Comparison of ENCODE assay signal across 1 cellular context in the genomic region with DNA sequence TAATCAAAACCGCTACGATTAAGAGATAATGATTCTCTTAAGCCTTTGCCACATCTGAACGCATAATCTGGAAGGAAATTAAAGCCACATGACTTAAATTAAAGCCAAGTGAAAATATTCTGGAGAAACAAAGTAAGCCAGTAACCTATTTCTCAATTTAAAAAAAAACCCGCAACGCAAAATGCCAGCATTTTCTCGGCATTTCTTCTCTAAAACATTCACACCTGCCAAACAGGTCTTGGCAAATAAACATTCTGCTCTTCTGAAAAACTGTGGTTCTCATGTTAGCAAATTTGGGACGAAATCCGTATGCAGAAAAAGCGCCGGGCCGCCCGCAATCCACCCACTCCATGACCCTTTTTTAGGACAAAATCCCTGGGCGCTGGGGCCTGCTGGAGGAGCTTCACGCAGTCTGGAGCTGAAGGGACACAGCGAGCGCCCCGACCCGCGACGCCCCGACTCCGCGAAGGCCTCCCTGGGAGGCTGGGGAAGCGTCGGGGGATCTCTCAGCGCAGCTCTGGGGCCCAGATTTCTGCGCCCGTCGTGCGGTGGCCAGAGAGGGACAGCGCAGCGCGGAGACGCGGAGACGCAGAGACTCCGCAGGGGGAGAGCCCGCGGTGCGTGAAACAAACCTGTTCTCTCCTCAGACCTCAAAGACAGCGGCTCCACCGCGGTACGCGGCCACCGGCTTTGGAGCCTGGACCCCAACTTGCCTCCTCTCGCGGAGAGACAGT.
TF ChIP-seq lines count a peak whose summit lies in the region.

No MANE protein-coding gene starts in this region.

TF ChIP-seq in K562, 482 proteins besides CTCF, POLR2A, EP300 and RAD21 (continues in another document):
- no peak for TF ChIP-seq SMC3 (conservative IDR thresholded peaks at IDR 0.05; ENCODE audit: insufficient read depth, low read depth, low read length)
- TF ChIP-seq ZNF197 (CRISPR knock-in tag; IDR thresholded peaks at IDR 0.05; ENCODE audit: low read depth) = no peak
- TF ChIP-seq MECOM (CRISPR knock-in tag; IDR thresholded peaks at IDR 0.05) = no peak
- TF ChIP-seq NR4A1 (CRISPR knock-in tag; IDR thresholded peaks at IDR 0.05) = no peak
- no peak for TF ChIP-seq NR4A1 (tag; IDR thresholded peaks at IDR 0.05)
- no peak for TF ChIP-seq SOX6 (IDR thresholded peaks at IDR 0.05)
- no peak; a peak in 1 of 4 replicates for TF ChIP-seq TEAD1 (CRISPR knock-in tag; IDR thresholded peaks at IDR 0.05)
- TF ChIP-seq, protein P1, sequence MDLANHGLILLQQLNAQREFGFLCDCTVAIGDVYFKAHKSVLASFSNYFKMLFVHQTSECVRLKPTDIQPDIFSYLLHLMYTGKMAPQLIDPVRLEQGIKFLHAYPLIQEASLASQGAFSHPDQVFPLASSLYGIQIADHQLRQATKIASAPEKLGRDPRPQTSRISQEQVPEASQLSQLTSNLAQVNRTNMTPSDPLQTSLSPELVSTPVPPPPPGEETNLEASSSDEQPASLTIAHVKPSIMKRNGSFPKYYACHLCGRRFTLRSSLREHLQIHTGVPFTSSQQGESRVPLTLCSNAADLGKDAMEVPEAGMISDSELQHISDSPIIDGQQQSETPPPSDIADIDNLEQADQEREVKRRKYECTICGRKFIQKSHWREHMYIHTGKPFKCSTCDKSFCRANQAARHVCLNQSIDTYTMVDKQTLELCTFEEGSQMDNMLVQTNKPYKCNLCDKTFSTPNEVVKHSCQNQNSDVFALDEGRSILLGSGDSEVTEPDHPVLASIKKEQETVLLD (IDR thresholded peaks at IDR 0.05) = peak; percentile 77
- TF ChIP-seq FOXK1 (CRISPR knock-in tag; IDR thresholded peaks at IDR 0.05; ENCODE audit: borderline replicate concordance) = no peak
- TF ChIP-seq, protein P2, sequence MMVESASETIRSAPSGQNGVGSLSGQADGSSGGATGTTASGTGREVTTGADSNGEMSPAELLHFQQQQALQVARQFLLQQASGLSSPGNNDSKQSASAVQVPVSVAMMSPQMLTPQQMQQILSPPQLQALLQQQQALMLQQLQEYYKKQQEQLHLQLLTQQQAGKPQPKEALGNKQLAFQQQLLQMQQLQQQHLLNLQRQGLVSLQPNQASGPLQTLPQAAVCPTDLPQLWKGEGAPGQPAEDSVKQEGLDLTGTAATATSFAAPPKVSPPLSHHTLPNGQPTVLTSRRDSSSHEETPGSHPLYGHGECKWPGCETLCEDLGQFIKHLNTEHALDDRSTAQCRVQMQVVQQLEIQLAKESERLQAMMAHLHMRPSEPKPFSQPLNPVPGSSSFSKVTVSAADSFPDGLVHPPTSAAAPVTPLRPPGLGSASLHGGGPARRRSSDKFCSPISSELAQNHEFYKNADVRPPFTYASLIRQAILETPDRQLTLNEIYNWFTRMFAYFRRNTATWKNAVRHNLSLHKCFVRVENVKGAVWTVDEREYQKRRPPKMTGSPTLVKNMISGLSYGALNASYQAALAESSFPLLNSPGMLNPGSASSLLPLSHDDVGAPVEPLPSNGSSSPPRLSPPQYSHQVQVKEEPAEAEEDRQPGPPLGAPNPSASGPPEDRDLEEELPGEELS (CRISPR knock-in tag; IDR thresholded peaks at IDR 0.05; ENCODE audit: borderline replicate concordance) = no peak; the same call in 1 of the 2 replicates
- TF ChIP-seq BRCA1 (IDR thresholded peaks at IDR 0.05) = no peak
- TF ChIP-seq BRCA1 (CRISPR knock-in tag; IDR thresholded peaks at IDR 0.05) = no peak
- TF ChIP-seq, protein P3, sequence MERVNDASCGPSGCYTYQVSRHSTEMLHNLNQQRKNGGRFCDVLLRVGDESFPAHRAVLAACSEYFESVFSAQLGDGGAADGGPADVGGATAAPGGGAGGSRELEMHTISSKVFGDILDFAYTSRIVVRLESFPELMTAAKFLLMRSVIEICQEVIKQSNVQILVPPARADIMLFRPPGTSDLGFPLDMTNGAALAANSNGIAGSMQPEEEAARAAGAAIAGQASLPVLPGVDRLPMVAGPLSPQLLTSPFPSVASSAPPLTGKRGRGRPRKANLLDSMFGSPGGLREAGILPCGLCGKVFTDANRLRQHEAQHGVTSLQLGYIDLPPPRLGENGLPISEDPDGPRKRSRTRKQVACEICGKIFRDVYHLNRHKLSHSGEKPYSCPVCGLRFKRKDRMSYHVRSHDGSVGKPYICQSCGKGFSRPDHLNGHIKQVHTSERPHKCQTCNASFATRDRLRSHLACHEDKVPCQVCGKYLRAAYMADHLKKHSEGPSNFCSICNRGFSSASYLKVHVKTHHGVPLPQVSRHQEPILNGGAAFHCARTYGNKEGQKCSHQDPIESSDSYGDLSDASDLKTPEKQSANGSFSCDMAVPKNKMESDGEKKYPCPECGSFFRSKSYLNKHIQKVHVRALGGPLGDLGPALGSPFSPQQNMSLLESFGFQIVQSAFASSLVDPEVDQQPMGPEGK (CRISPR knock-in tag; IDR thresholded peaks at IDR 0.05; ENCODE audit: borderline replicate concordance) = no peak
- TF ChIP-seq HDAC3 (IDR thresholded peaks at IDR 0.05; ENCODE audit: borderline replicate concordance, partially characterized antibody) = no peak
- TF ChIP-seq KDM4B (IDR thresholded peaks at IDR 0.05; ENCODE audit: borderline replicate concordance in 2 of 2, low read depth in 1 of 2) = no peak
- no peak for TF ChIP-seq HCFC1 (IDR thresholded peaks at IDR 0.05; ENCODE audit: low read depth, low read length)
- peak; percentile 84; the same call in 1 of the 2 replicates for TF ChIP-seq CBFB (CRISPR knock-in tag; IDR thresholded peaks at IDR 0.05)
- TF ChIP-seq E2F3 (CRISPR knock-in tag; IDR thresholded peaks at IDR 0.05) = no peak
- peak; percentile 37; the same call in 1 of the 2 replicates for TF ChIP-seq CEBPG (CRISPR knock-in tag; IDR thresholded peaks at IDR 0.05)
- no peak for TF ChIP-seq CEBPG (tag; conservative IDR thresholded peaks at IDR 0.05 in 1 of 2, IDR thresholded peaks at IDR 0.05 in 1 of 2)
- no peak for TF ChIP-seq TCF7L2 (IDR thresholded peaks at IDR 0.05; ENCODE audit: low read depth, low read length)
- no peak for TF ChIP-seq MCM2 (IDR thresholded peaks at IDR 0.05; ENCODE audit: low read depth)
- peak; percentile 48; the same call in 1 of the 2 replicates for TF ChIP-seq CC2D1A (IDR thresholded peaks at IDR 0.05)
- no peak for TF ChIP-seq ZZZ3 (IDR thresholded peaks at IDR 0.05)
- no peak for TF ChIP-seq ERF (CRISPR knock-in tag; IDR thresholded peaks at IDR 0.05)
- TF ChIP-seq SMARCA5 (IDR thresholded peaks at IDR 0.05) = no peak; the same call in 1 of the 2 replicates
- no peak for TF ChIP-seq TAF7 (tag; IDR thresholded peaks at IDR 0.05)
- TF ChIP-seq SAP30 (IDR thresholded peaks at IDR 0.05; ENCODE audit: borderline replicate concordance, insufficient read depth, low read depth, low read length, poor library complexity, severe bottlenecking) = peak; percentile 57
- peak; percentile 72; the same call in 1 of the 2 replicates for TF ChIP-seq ZSCAN29 (IDR thresholded peaks at IDR 0.05)
- peak; percentile 22; the same call in 1 of the 2 replicates for TF ChIP-seq NR3C1 (CRISPR knock-in tag; IDR thresholded peaks at IDR 0.05)
- TF ChIP-seq, protein P4, sequence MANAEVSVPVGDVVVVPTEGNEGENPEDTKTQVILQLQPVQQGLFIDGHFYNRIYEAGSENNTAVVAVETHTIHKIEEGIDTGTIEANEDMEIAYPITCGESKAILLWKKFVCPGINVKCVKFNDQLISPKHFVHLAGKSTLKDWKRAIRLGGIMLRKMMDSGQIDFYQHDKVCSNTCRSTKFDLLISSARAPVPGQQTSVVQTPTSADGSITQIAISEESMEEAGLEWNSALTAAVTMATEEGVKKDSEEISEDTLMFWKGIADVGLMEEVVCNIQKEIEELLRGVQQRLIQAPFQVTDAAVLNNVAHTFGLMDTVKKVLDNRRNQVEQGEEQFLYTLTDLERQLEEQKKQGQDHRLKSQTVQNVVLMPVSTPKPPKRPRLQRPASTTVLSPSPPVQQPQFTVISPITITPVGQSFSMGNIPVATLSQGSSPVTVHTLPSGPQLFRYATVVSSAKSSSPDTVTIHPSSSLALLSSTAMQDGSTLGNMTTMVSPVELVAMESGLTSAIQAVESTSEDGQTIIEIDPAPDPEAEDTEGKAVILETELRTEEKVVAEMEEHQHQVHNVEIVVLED (CRISPR knock-in tag; IDR thresholded peaks at IDR 0.05) = no peak
- TF ChIP-seq ZNF282 (CRISPR knock-in tag; IDR thresholded peaks at IDR 0.05) = no peak
- TF ChIP-seq ARID2 (IDR thresholded peaks at IDR 0.05) = 0 out of 2 replicates have a peak, but pooled peaks have one; percentile 62
- TF ChIP-seq YY1 (IDR thresholded peaks at IDR 0.05; ENCODE audit: borderline replicate concordance in 1 of 3, control insufficient read depth in 1 of 3, extremely low read depth in 1 of 3, insufficient read depth in 3 of 3, insufficient read length in 1 of 3, insufficient replicate concordance in 2 of 3, low read depth in 1 of 3, low read length in 2 of 3) = no peak
- no peak for TF ChIP-seq ZNF3 (CRISPR knock-in tag; IDR thresholded peaks at IDR 0.05)
- no peak for TF ChIP-seq BMI1 (IDR thresholded peaks at IDR 0.05; ENCODE audit: low read length)
- TF ChIP-seq, protein P5, sequence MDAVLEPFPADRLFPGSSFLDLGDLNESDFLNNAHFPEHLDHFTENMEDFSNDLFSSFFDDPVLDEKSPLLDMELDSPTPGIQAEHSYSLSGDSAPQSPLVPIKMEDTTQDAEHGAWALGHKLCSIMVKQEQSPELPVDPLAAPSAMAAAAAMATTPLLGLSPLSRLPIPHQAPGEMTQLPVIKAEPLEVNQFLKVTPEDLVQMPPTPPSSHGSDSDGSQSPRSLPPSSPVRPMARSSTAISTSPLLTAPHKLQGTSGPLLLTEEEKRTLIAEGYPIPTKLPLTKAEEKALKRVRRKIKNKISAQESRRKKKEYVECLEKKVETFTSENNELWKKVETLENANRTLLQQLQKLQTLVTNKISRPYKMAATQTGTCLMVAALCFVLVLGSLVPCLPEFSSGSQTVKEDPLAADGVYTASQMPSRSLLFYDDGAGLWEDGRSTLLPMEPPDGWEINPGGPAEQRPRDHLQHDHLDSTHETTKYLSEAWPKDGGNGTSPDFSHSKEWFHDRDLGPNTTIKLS (IDR thresholded peaks at IDR 0.05; ENCODE audit: borderline replicate concordance, low read depth) = no peak
- TF ChIP-seq FOXM1 (IDR thresholded peaks at IDR 0.05; ENCODE audit: low read depth) = no peak
- no peak; the same call in 1 of the 2 replicates for TF ChIP-seq FOXM1 (CRISPR knock-in tag; IDR thresholded peaks at IDR 0.05; ENCODE audit: low read depth)
- no peak for TF ChIP-seq ZNF766 (CRISPR knock-in tag; conservative IDR thresholded peaks at IDR 0.05)
- TF ChIP-seq, protein P6, sequence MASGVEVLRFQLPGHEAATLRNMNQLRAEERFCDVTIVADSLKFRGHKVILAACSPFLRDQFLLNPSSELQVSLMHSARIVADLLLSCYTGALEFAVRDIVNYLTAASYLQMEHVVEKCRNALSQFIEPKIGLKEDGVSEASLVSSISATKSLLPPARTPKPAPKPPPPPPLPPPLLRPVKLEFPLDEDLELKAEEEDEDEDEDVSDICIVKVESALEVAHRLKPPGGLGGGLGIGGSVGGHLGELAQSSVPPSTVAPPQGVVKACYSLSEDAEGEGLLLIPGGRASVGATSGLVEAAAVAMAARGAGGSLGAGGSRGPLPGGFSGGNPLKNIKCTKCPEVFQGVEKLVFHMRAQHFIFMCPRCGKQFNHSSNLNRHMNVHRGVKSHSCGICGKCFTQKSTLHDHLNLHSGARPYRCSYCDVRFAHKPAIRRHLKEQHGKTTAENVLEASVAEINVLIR (CRISPR knock-in tag; IDR thresholded peaks at IDR 0.05) = no peak
- TF ChIP-seq KAT7 (CRISPR knock-in tag; IDR thresholded peaks at IDR 0.05; ENCODE audit: borderline replicate concordance) = no peak
- peak; percentile 74 for TF ChIP-seq FOXJ2 (tag; IDR thresholded peaks at IDR 0.05)
- no peak for TF ChIP-seq GABPA (tag; conservative IDR thresholded peaks at IDR 0.05; ENCODE audit: low read depth)
- peak; percentile 39; the same call in 1 of the 2 replicates for TF ChIP-seq EGR1 (conservative IDR thresholded peaks at IDR 0.05)
- TF ChIP-seq, protein P7, sequence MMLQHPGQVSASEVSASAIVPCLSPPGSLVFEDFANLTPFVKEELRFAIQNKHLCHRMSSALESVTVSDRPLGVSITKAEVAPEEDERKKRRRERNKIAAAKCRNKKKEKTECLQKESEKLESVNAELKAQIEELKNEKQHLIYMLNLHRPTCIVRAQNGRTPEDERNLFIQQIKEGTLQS (IDR thresholded peaks at IDR 0.05) = no peak
- TF ChIP-seq, protein P7 (CRISPR knock-in tag; conservative IDR thresholded peaks at IDR 0.05) = no peak
- TF ChIP-seq ZNF134 (CRISPR knock-in tag; conservative IDR thresholded peaks at IDR 0.05) = no peak
- TF ChIP-seq JUN (IDR thresholded peaks at IDR 0.05; ENCODE audit: borderline replicate concordance, low read depth, low read length) = no peak
- no peak for TF ChIP-seq JUN (CRISPR knock-in tag; IDR thresholded peaks at IDR 0.05; ENCODE audit: borderline replicate concordance)
- no peak for TF ChIP-seq MED1 (CRISPR knock-in tag; IDR thresholded peaks at IDR 0.05; ENCODE audit: borderline replicate concordance)
- TF ChIP-seq, protein P8, sequence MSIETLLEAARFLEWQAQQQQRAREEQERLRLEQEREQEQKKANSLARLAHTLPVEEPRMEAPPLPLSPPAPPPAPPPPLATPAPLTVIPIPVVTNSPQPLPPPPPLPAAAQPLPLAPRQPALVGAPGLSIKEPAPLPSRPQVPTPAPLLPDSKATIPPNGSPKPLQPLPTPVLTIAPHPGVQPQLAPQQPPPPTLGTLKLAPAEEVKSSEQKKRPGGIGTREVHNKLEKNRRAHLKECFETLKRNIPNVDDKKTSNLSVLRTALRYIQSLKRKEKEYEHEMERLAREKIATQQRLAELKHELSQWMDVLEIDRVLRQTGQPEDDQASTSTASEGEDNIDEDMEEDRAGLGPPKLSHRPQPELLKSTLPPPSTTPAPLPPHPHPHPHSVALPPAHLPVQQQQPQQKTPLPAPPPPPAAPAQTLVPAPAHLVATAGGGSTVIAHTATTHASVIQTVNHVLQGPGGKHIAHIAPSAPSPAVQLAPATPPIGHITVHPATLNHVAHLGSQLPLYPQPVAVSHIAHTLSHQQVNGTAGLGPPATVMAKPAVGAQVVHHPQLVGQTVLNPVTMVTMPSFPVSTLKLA (conservative IDR thresholded peaks at IDR 0.05) = no peak
- 0 out of 2 replicates have a peak, but pooled peaks have one; percentile 26 for TF ChIP-seq LARP7 (IDR thresholded peaks at IDR 0.05)
- peak; percentile 48; the same call in 1 of the 2 replicates for TF ChIP-seq PHF21A (IDR thresholded peaks at IDR 0.05; ENCODE audit: borderline replicate concordance, low read depth)
- no peak for TF ChIP-seq PCBP1 (IDR thresholded peaks at IDR 0.05; ENCODE audit: low read depth, low read length, poor library complexity, severe bottlenecking)
- TF ChIP-seq, protein P9, sequence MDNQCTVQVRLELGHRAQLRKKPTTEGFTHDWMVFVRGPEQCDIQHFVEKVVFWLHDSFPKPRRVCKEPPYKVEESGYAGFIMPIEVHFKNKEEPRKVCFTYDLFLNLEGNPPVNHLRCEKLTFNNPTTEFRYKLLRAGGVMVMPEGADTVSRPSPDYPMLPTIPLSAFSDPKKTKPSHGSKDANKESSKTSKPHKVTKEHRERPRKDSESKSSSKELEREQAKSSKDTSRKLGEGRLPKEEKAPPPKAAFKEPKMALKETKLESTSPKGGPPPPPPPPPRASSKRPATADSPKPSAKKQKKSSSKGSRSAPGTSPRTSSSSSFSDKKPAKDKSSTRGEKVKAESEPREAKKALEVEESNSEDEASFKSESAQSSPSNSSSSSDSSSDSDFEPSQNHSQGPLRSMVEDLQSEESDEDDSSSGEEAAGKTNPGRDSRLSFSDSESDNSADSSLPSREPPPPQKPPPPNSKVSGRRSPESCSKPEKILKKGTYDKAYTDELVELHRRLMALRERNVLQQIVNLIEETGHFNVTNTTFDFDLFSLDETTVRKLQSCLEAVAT (IDR thresholded peaks at IDR 0.05) = peak in 1 of 2 experiments; percentile 17; a peak in 1 of 4 replicates
- peak; percentile 46; the same call in 1 of the 2 replicates for TF ChIP-seq SMARCE1 (IDR thresholded peaks at IDR 0.05)
